Comparison of ENCODE assay signal across 20 cellular contexts in the genomic region with DNA sequence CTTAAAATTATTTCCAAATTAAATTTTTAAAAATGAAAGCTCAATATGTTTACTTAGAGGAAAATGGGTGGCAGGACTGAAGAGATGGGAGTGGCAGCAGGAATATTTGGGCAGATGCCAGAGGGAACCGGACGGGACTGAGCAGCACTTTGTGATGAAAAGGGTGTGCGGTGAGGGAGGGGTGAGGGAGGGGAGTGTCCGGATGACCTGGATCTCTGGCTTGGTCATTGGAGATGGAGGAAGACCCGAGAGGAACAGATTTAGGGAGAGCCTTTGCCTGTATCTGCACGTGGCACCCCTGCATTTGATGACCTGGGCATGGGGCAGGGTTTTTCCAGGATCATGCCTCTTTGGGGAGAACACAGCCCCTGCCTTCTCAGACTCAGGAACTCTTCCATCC.
DNase-seq lines count a peak whose midpoint lies in the region; ATAC-seq, FAIRE-seq and TF ChIP-seq lines count a peak whose summit lies in the region.
"Had no signal": no experiment of that assay in that cellular context is flagged by ENCODE, and none has a peak within 500 bp of the region (broad histone marks: within the 10 kb centered on the region; RNA-seq: fewer than 3 reads in every experiment).

No MANE protein-coding gene starts in this region.

- ATAC-seq in left ventricle myocardium superior: no peak
- ATAC-seq: activated T-cell treated with anti-CD3 and anti-CD28 coated beads, Interleukin-2, amount 50 U/mL, for 72 hours had no signal

- H3K4me3 Mint-ChIP-seq in endodermal cell: no peak overlapping the region
- H3K4me3 Mint-ChIP-seq: activated naive CD4-positive, alpha-beta T cell treated with anti-CD3 and anti-CD28 coated beads, Interleukin-2, amount 50 U/mL, for 24 hours; activated T-cell treated with anti-CD3 and anti-CD28 coated beads, Interleukin-2, amount 50 U/mL, for 72 hours; CD8-positive, alpha-beta memory T cell had no signal

- TF ChIP-seq CTCF in cardiac muscle cell (IDR thresholded peaks at IDR 0.05; ENCODE audit: low read depth, low read length) (no peak), endodermal cell (conservative IDR thresholded peaks at IDR 0.05) (no peak)

- no peaks in the 10 kb centered on the region for H3K4me1 Mint-ChIP-seq in endodermal cell
- H3K4me1 Mint-ChIP-seq: activated naive CD4-positive, alpha-beta T cell treated with anti-CD3 and anti-CD28 coated beads, Interleukin-2, amount 50 U/mL, for 24 hours; CD8-positive, alpha-beta memory T cell had no signal

- H3K9me3 ChIP-seq in cardiac muscle cell (ENCODE audit: low read depth): no peaks in the 10 kb centered on the region
- no peaks in the 10 kb centered on the region for H3K9me3 ChIP-seq in endodermal cell (ENCODE audit: control insufficient read depth, low read length)
- no peaks in the 10 kb centered on the region for H3K9me3 ChIP-seq in muscle layer of duodenum (ENCODE audit: control insufficient read depth in 1 of 2, low read length in 2 of 2)

- H3K27ac ChIP-seq in cardiac muscle cell (peak overlapping the region; percentile 75), endodermal cell (ENCODE audit: low read depth, low read length) (no peak overlapping the region), muscle layer of duodenum (ENCODE audit: low read length) (no peak overlapping the region)
- H3K27ac ChIP-seq: VCaP had no signal

- WGBS in endodermal cell (ENCODE audit: insufficient coverage in 1 of 2, insufficient read length in 1 of 2), 2 experiments: 90 to 92% methylated on average over 5 to 6 of the region's 6 CpGs

- no peaks in the 10 kb centered on the region for H3K9me3 Mint-ChIP-seq in endodermal cell
- H3K9me3 Mint-ChIP-seq: activated naive CD4-positive, alpha-beta T cell treated with anti-CD3 and anti-CD28 coated beads, Interleukin-2, amount 50 U/mL, for 24 hours; activated T-cell treated with anti-CD3 and anti-CD28 coated beads, Interleukin-2, amount 50 U/mL, for 72 hours had no signal

- intact Hi-C loops in left ventricle myocardium superior (cut with micrococcal nuclease): no loop called here

- no peaks in the 10 kb centered on the region for H3K36me3 ChIP-seq in cardiac muscle cell
- no peaks in the 10 kb centered on the region for H3K36me3 ChIP-seq in endodermal cell (ENCODE audit: control insufficient read depth, insufficient read depth, low read length)
- no peaks in the 10 kb centered on the region for H3K36me3 ChIP-seq in muscle layer of duodenum (ENCODE audit: control insufficient read depth in 1 of 2, insufficient read depth in 2 of 2, low read length in 2 of 2)

- DNase-seq in cardiac muscle cell (ENCODE audit: low read depth in 1 of 2, low spot score in 1 of 2) (peak; percentile 16 to 18), left ventricle myocardium superior (no peak), endodermal cell (peak; percentile 21), urothelium cell line (ENCODE audit: low spot score) (peak; percentile 37), kidney tubule cell (ENCODE audit: low spot score) (no peak)
- no peak for DNase-seq in NK-92 treated with Interleukin-12 subunit alpha and Interleukin-12 subunit beta, amount 100 ng/mL, for 24 hours (lab: John Stamatoyannopoulos, UW)
- no peak for DNase-seq in activated CD4-positive, alpha-beta T cell treated with anti-CD3 and anti-CD28 coated beads for 1 hour
- DNase-seq: activated CD4-positive, alpha-beta T cell treated with anti-CD3 and anti-CD28 coated beads, Interleukin-2, amount 50 U/mL, for 48 hours; activated T-cell treated with anti-CD3 and anti-CD28 coated beads, Interleukin-2, amount 50 U/mL, for 72 hours; CD8-positive, alpha-beta memory T cell; hippocampal formation; islet precursor cell; NCI-H187; stimulated activated CD4-positive, alpha-beta T cell treated with anti-CD3 and anti-CD28 coated beads, Interleukin-12 subunit alpha, Interleukin-12 subunit beta, amount 100 ng/mL, for 4 hours; substantia nigra; T-helper 2 cell had no signal

- H3K27me3 Mint-ChIP-seq in endodermal cell (ENCODE audit: insufficient read depth): peaks cover 55% of the 10 kb centered on the region

- H3K4me3 ChIP-seq in cardiac muscle cell (no peak overlapping the region), endodermal cell (ENCODE audit: low read length) (no peak overlapping the region), muscle layer of duodenum (ENCODE audit: low read depth in 1 of 2, low read length in 2 of 2) (peak overlapping the region; percentile 15 to 22)

- no peak overlapping the region for H3K9ac ChIP-seq in endodermal cell (ENCODE audit: extremely low read depth, low read length, poor library complexity, severe bottlenecking)

- H3K27me3 ChIP-seq in cardiac muscle cell (peaks cover 6% of the 10 kb centered on the region), endodermal cell (ENCODE audit: control insufficient read depth, insufficient read depth, low read length, poor library complexity, severe bottlenecking) (peaks cover 91% of the 10 kb centered on the region), muscle layer of duodenum (ENCODE audit: low read depth, low read length) (no peaks in the 10 kb centered on the region)

- H3K27ac Mint-ChIP-seq in endodermal cell: no peak overlapping the region
- H3K27ac Mint-ChIP-seq: activated naive CD4-positive, alpha-beta T cell treated with anti-CD3 and anti-CD28 coated beads, Interleukin-2, amount 50 U/mL, for 24 hours; activated T-cell treated with anti-CD3 and anti-CD28 coated beads, Interleukin-2, amount 50 U/mL, for 72 hours; CD8-positive, alpha-beta memory T cell had no signal

- peaks cover 15% of the 10 kb centered on the region for H3K4me1 ChIP-seq in cardiac muscle cell (ENCODE audit: low read depth)
- H3K4me1 ChIP-seq in endodermal cell (ENCODE audit: control insufficient read depth, insufficient read depth, low read length): no peaks in the 10 kb centered on the region
- peaks cover 0 to 23% of the 10 kb centered on the region in 2 donors for H3K4me1 ChIP-seq in muscle layer of duodenum (ENCODE audit: control insufficient read depth in 1 of 2, insufficient read depth in 2 of 2, low read length in 2 of 2)

- H3K36me3 Mint-ChIP-seq in endodermal cell (ENCODE audit: low read depth): no peaks in the 10 kb centered on the region
- H3K36me3 Mint-ChIP-seq: activated naive CD4-positive, alpha-beta T cell treated with anti-CD3 and anti-CD28 coated beads, Interleukin-2, amount 50 U/mL, for 24 hours; CD8-positive, alpha-beta memory T cell had no signal

- no peak for FAIRE-seq in urothelium cell line (lab: Jason Lieb, UNC)
- FAIRE-seq: GM18507 had no signal

Comparison
In these comparisons a context has a peak if more than half of its experiments do, and no peak if none do; other contexts are left out.
1. DNase-seq: peak in cardiac muscle cell (2 of 2), endodermal cell (single experiment) and urothelium cell line (single experiment); none in left ventricle myocardium superior (single experiment), kidney tubule cell (single experiment), NK-92 treated with Interleukin-12 subunit alpha and Interleukin-12 subunit beta, amount 100 ng/mL, for 24 hours (single experiment) and activated CD4-positive, alpha-beta T cell treated with anti-CD3 and anti-CD28 coated beads for 1 hour (single experiment).
2. H3K4me3 ChIP-seq: peak in muscle layer of duodenum (2 of 2); none in cardiac muscle cell (single experiment) and endodermal cell (single experiment).